In the genomic region with DNA sequence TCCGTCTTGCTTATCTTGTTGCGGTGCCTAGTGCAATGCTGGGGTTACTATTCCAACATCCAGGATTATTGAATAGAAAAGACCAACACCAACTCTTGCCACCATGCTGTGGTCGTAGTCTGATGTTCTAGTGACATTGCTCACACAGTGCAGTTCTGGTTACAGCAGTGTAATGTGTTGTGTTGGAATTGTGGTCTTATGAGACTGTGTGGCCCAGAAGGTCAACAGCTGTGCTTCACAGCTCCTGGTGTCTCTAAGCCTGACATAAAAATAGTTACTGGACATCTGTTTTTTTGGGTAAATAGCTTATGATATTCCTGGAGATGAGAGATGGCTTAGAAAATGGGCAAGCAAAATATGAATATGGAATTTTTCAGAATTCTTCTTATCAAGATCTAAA, we compare ENCODE assay signal across 23 cellular contexts. TPM values are rescaled to one million over a fixed set of nuclear protein-coding genes. Genes with fewer than 3 reads are reported as not detected.
"Had no signal": no experiment of that assay in that cellular context is flagged by ENCODE, and none has a peak within 500 bp of the region (broad histone marks: within the 10 kb centered on the region; RNA-seq: fewer than 3 reads in every experiment).

No MANE protein-coding gene starts in this region.

- DNase-seq: activated B cell treated with CpG ODN at 0.5 μM for 24 hours; activated CD4-positive, alpha-beta T cell treated with anti-CD3 and anti-CD28 coated beads for 1 hour; activated CD4-positive, alpha-beta T cell treated with anti-CD3 and anti-CD28 coated beads, Interleukin-2, amount 10 ng/mL, durations not matched to agents 24 days and 14 days; activated CD4-positive, alpha-beta T cell treated with anti-CD3 and anti-CD28 coated beads, Interleukin-2, amount 50 U/mL, for 48 hours; activated CD8-positive, alpha-beta memory T cell treated with anti-CD3 and anti-CD28 coated beads, Interleukin-2, amount 10 ng/mL, durations not matched to agents 7 days and 5 days; activated effector memory CD4-positive, alpha-beta T cell treated with Interleukin-2 at 50 U/mL for 16 hours; activated naive CD4-positive, alpha-beta T cell; activated T-cell treated with anti-CD3 and anti-CD28 coated beads, Interleukin-2, amount 50 U/mL, for 24 hours; aorta; central memory CD4-positive, alpha-beta T cell; MM.1S; NCI-H1105; NCI-H1436; NCI-H1694 treated with DMSO at 0.1 percent for 48 hours; NCI-H2081; NCI-H446; NCI-H524; Peyer's patch; SHP77 treated with DMSO at 0.1 percent for 48 hours had no signal

- H3K27me3 ChIP-seq: breast epithelium, Peyer's patch had no signal

- H3K27ac ChIP-seq: Peyer's patch, RWPE1 had no signal

- H3K4me1 ChIP-seq: breast epithelium, Peyer's patch had no signal

- H3K9me3 ChIP-seq: breast epithelium, Peyer's patch had no signal

- H3K4me3 ChIP-seq: breast epithelium, Peyer's patch had no signal

- H3K36me3 ChIP-seq: breast epithelium, Peyer's patch had no signal

- ATAC-seq: activated CD8-positive, alpha-beta memory T cell treated with anti-CD3 and anti-CD28 coated beads, Interleukin-2, amount 10 ng/mL, durations not matched to agents 7 days and 5 days had no signal

RNA-seq across cellular contexts. Expression of a gene that starts 57.6 kb away (rescaled TPM):
- total RNA-seq: activated B cell treated with CpG ODN at 0.5 μM for 24 hours; activated CD4-positive, alpha-beta T cell treated with anti-CD3 and anti-CD28 coated beads, Interleukin-2, amount 10 ng/mL, durations not matched to agents 24 days and 14 days; activated CD8-positive, alpha-beta memory T cell treated with anti-CD3 and anti-CD28 coated beads, Interleukin-2, amount 10 ng/mL, durations not matched to agents 7 days and 5 days; activated T-helper 1 cell treated with anti-CD3 and anti-CD28 coated beads, Interleukin-12 subunit alpha, Interleukin-12 subunit beta, Interleukin-2, Interleukin-4 antibody, amounts not matched to agents 30 ng/mL and 10 ng/mL and 1 ng/mL, durations not matched to agents 14 hours and 24 hours and 36 hours; breast epithelium; Peyer's patch; SK-MEL-5 had no signal
